8 cellular contexts compared by ENCODE assay signal in genomic region chr19:14528419-14529253, GRCh38. TPM values are rescaled to one million over a fixed set of nuclear protein-coding genes. Genes with fewer than 3 reads are reported as not detected.
A peak's percentile ranks its signal among the peaks of the same experiment; 100 is the strongest.
DNase-seq lines count a peak whose midpoint lies in the region; ATAC-seq and TF ChIP-seq lines count a peak whose summit lies in the region.

No MANE protein-coding gene starts in this region.

- H3K4me1 ChIP-seq in CD8-positive, alpha-beta memory T cell (ENCODE audit: insufficient read depth, low read length) = peaks cover 46% of the 10 kb centered on the region
- peaks cover 12% of the 10 kb centered on the region for H3K4me1 ChIP-seq in PC-9 (replicated peaks; ENCODE audit: insufficient read depth)
- no peaks in the 10 kb centered on the region for H3K4me1 ChIP-seq in endodermal cell (ENCODE audit: control insufficient read depth, insufficient read depth, low read length)
- H3K4me1 ChIP-seq in osteoblast (ENCODE audit: insufficient read depth, low read length) = peaks cover 18% of the 10 kb centered on the region

- H3K27me3 Mint-ChIP-seq in CD8-positive, alpha-beta memory T cell = no peaks in the 10 kb centered on the region
- no peaks in the 10 kb centered on the region for H3K27me3 Mint-ChIP-seq in endodermal cell (ENCODE audit: insufficient read depth)

- H4K20me1 ChIP-seq in PC-9 (ENCODE audit: insufficient read depth) = peaks cover 4% of the 10 kb centered on the region
- no peaks in the 10 kb centered on the region for H4K20me1 ChIP-seq in osteoblast (ENCODE audit: insufficient read depth, low read length)

- peaks cover 0 to 21% (median 6%) of the 10 kb centered on the region in 3 donors for H3K36me3 Mint-ChIP-seq in CD8-positive, alpha-beta memory T cell
- peaks cover 7% of the 10 kb centered on the region for H3K36me3 Mint-ChIP-seq in endodermal cell (ENCODE audit: low read depth)

- H3K4me3 Mint-ChIP-seq in CD8-positive, alpha-beta memory T cell = peak overlapping the region; percentile 85 to 99 (median 94)
- H3K4me3 Mint-ChIP-seq in endodermal cell = peak overlapping the region; percentile 89

- H3K9me3 Mint-ChIP-seq in CD8-positive, alpha-beta memory T cell = no peaks in the 10 kb centered on the region
- no peaks in the 10 kb centered on the region for H3K9me3 Mint-ChIP-seq in endodermal cell

- CTCF ChIA-PET in CD8-positive, alpha-beta memory T cell (lab: Charles Lee) = interaction anchor here (1.0 to 1.3 kb wide), 2 partner anchors 11 to 24 kb away, joined by 4 to 5 read pairs; partner anchors contain the start of gene DNAJB1
- CTCF ChIA-PET in PC-9 (lab: Charles Lee) = no interaction called here

- H3K4me2 ChIP-seq in PC-9 (peak overlapping the region; percentile 77), osteoblast (ENCODE audit: insufficient read depth, low read length) (peak overlapping the region; percentile 91)

- peak overlapping the region; percentile 94 to 100 (median 98) for H3K27ac Mint-ChIP-seq in CD8-positive, alpha-beta memory T cell
- H3K27ac Mint-ChIP-seq in endodermal cell = peak overlapping the region; percentile 86

- H3K27me3 ChIP-seq in CD8-positive, alpha-beta memory T cell (ENCODE audit: insufficient read depth, low read length, poor library complexity, severe bottlenecking) = no peaks in the 10 kb centered on the region
- no peaks in the 10 kb centered on the region for H3K27me3 ChIP-seq in PC-9 (ENCODE audit: insufficient read depth, low read depth)
- H3K27me3 ChIP-seq in endodermal cell (ENCODE audit: control insufficient read depth, insufficient read depth, low read length, poor library complexity, severe bottlenecking) = no peaks in the 10 kb centered on the region
- H3K27me3 ChIP-seq in osteoblast (ENCODE audit: insufficient read depth, low read length) = no peaks in the 10 kb centered on the region

- no peaks in the 10 kb centered on the region for H3K36me3 ChIP-seq in CD8-positive, alpha-beta memory T cell (ENCODE audit: insufficient read depth, low read length)
- no peaks in the 10 kb centered on the region for H3K36me3 ChIP-seq in PC-9 (ENCODE audit: low read depth)
- no peaks in the 10 kb centered on the region for H3K36me3 ChIP-seq in endodermal cell (ENCODE audit: control insufficient read depth, insufficient read depth, low read length)
- H3K36me3 ChIP-seq in osteoblast (ENCODE audit: insufficient read depth, low read length) = no peaks in the 10 kb centered on the region

- H3K9me2 ChIP-seq in PC-9 (ENCODE audit: insufficient read depth) = no peaks in the 10 kb centered on the region

- H3F3A ChIP-seq in PC-9 (ENCODE audit: insufficient read depth, low read depth) = peaks cover 35% of the 10 kb centered on the region

- H2AFZ ChIP-seq in PC-9 = peak overlapping the region; percentile 83
- peak overlapping the region; percentile 92 for H2AFZ ChIP-seq in osteoblast (ENCODE audit: low read length)

- H3K9me3 ChIP-seq in CD8-positive, alpha-beta memory T cell (ENCODE audit: low read length) = no peaks in the 10 kb centered on the region
- no peaks in the 10 kb centered on the region for H3K9me3 ChIP-seq in PC-9 (ENCODE audit: insufficient read depth, low read depth)
- H3K9me3 ChIP-seq in endodermal cell (ENCODE audit: control insufficient read depth, low read length) = no peaks in the 10 kb centered on the region
- H3K9me3 ChIP-seq in osteoblast (ENCODE audit: low read depth, low read length) = no peaks in the 10 kb centered on the region

- H3K27ac ChIP-seq in CD8-positive, alpha-beta memory T cell (ENCODE audit: low read depth, low read length) = peak overlapping the region; percentile 91
- H3K27ac ChIP-seq in PC-9 (no peak overlapping the region), endodermal cell (ENCODE audit: low read depth, low read length) (no peak overlapping the region), osteoblast (ENCODE audit: low read depth, low read length) (peak overlapping the region; percentile 80)

- H3K4me3 ChIP-seq in CD8-positive, alpha-beta memory T cell (ENCODE audit: low read length) = peak overlapping the region; percentile 54
- H3K4me3 ChIP-seq in PC-9 = peak overlapping the region; percentile 64
- H3K4me3 ChIP-seq in endodermal cell (ENCODE audit: low read length) = peak overlapping the region; percentile 82
- peak overlapping the region; percentile 91 for H3K4me3 ChIP-seq in osteoblast (ENCODE audit: insufficient read depth, low read length)

- no TSS peak for BruUV-seq in PC-9 (replicated peaks; lab: Mats Ljungman, UMichigan)

- ATAC-seq in HG02759 (IDR thresholded peaks at IDR 0.05; ENCODE audit: unreplicated experiment) = no peak

- POLR2A ChIA-PET in CD8-positive, alpha-beta memory T cell (lab: Charles Lee) = interaction anchor here (0.7 to 4.6 kb wide), 3 partner anchors 11 to 24 kb away, joined by 3 to 44 read pairs (median 9); partner anchors contain the start of gene DNAJB1
- POLR2A ChIA-PET in PC-9 (lab: Charles Lee; ENCODE audit: unreplicated experiment) = no interaction called here

- intact Hi-C loops in PC-9 (cut with micrococcal nuclease; ENCODE audit: unreplicated experiment) = no loop called here

- WGBS in endodermal cell (ENCODE audit: insufficient coverage in 1 of 2, insufficient read length in 1 of 2), 2 experiments = 57 to 59% methylated on average over 32 to 39 of the region's 39 CpGs

- H3K79me2 ChIP-seq in PC-9 (ENCODE audit: low read depth) (peaks cover 40% of the 10 kb centered on the region), osteoblast (ENCODE audit: insufficient read depth, low read length) (peaks cover 34% of the 10 kb centered on the region)

- H3K9ac ChIP-seq in endodermal cell (ENCODE audit: extremely low read depth, low read length, poor library complexity, severe bottlenecking) = peak overlapping the region; percentile 20

- DNase-seq in CD8-positive, alpha-beta memory T cell = no peak
- DNase-seq in PC-9 = no peak
- DNase-seq in endodermal cell = no peak
- DNase-seq in osteoblast (ENCODE audit: insufficient read length, low spot score, missing footprints) = no peak
- DNase-seq in D341Med (ENCODE audit: low spot score) = no peak
- no peak for DNase-seq in hypothalamus (lab: John Stamatoyannopoulos, UW)
- no peak for DNase-seq in NCI-H1694 (lab: John Stamatoyannopoulos, UW)

- H3K4me1 Mint-ChIP-seq in CD8-positive, alpha-beta memory T cell = peaks cover 39 to 76% (median 54%) of the 10 kb centered on the region in 3 donors
- H3K4me1 Mint-ChIP-seq in endodermal cell = peaks cover 5% of the 10 kb centered on the region

- no peak for TF ChIP-seq CTCF in PC-9 (conservative IDR thresholded peaks at IDR 0.05)
- TF ChIP-seq CTCF in endodermal cell (conservative IDR thresholded peaks at IDR 0.05) = no peak
- no peak for TF ChIP-seq CTCF in osteoblast (IDR thresholded peaks at IDR 0.05; ENCODE audit: extremely low read depth, low read depth, low read length)

RNA-seq across cellular contexts. Expression of gene TECR, which starts 0.8 kb away (rescaled TPM):
- total RNA-seq in CD8-positive, alpha-beta memory T cell = 100 to 1,000 TPM; 114 to 123 TPM
- 268 TPM for polyA plus RNA-seq in CD8-positive, alpha-beta memory T cell
- total RNA-seq in PC-9 (2021) (212 and 294 TPM in 2 replicates), endodermal cell (100 to 1,000 TPM; 127 to 140 TPM), osteoblast (40.1 and 41.6 TPM in 2 replicates)
- 108 TPM for polyA plus RNA-seq in endodermal cell (2013, experiment 1 of 2)
- polyA plus RNA-seq in endodermal cell (2013, experiment 2 of 2) = 101 TPM

RNA-seq across cellular contexts. Expression of gene DNAJB1, which starts 10.4 kb away (rescaled TPM):
- 100 to 1,000 TPM in 1 of 2 experiments, 10 to 100 TPM in 1; 98.6 to 103 TPM for total RNA-seq in CD8-positive, alpha-beta memory T cell
- polyA plus RNA-seq in CD8-positive, alpha-beta memory T cell = 385 TPM
- 159 and 199 TPM in 2 replicates for total RNA-seq in PC-9 (2021)
- total RNA-seq in endodermal cell = 10 to 100 TPM; 66.1 to 70.0 TPM
- 62.8 TPM for polyA plus RNA-seq in endodermal cell (2013, experiment 1 of 2)
- 56.0 TPM for polyA plus RNA-seq in endodermal cell (2013, experiment 2 of 2)
- total RNA-seq in osteoblast = 65.1 and 70.9 TPM in 2 replicates

RNA-seq across cellular contexts. Expression of gene GIPC1, which starts 32.7 kb away (rescaled TPM):
- total RNA-seq in CD8-positive, alpha-beta memory T cell = 10 to 100 TPM; 32.7 to 36.7 TPM
- 43.4 TPM for polyA plus RNA-seq in CD8-positive, alpha-beta memory T cell
- total RNA-seq in PC-9 (2021) (205 and 259 TPM in 2 replicates), endodermal cell (10 to 100 TPM; 68.6 to 72.6 TPM), osteoblast (114 and 115 TPM in 2 replicates)
- polyA plus RNA-seq in endodermal cell (2013, experiment 1 of 2) = 60.1 TPM
- polyA plus RNA-seq in endodermal cell (2013, experiment 2 of 2) = 55.9 TPM

RNA-seq across cellular contexts. Expression of gene NDUFB7, which starts 43.2 kb away (rescaled TPM):
- 100 to 1,000 TPM; 123 to 126 TPM for total RNA-seq in CD8-positive, alpha-beta memory T cell
- 235 TPM for polyA plus RNA-seq in CD8-positive, alpha-beta memory T cell
- total RNA-seq in PC-9 (2021) (192 and 248 TPM in 2 replicates), endodermal cell (100 to 1,000 TPM; 127 to 141 TPM), osteoblast (219 and 227 TPM in 2 replicates)
- 135 TPM for polyA plus RNA-seq in endodermal cell (2013, experiment 1 of 2)
- 123 TPM for polyA plus RNA-seq in endodermal cell (2013, experiment 2 of 2)

RNA-seq across cellular contexts. Expression of gene PTGER1, which starts 53.5 kb away (rescaled TPM):
- total RNA-seq in CD8-positive, alpha-beta memory T cell = not detected
- polyA plus RNA-seq in CD8-positive, alpha-beta memory T cell = not detected
- total RNA-seq in PC-9 (2021) (1.4 TPM in 2 replicates), endodermal cell (1 to 10 TPM in 1 of 2 donors, under 1 TPM in 1; 0.81 to 1.0 TPM), osteoblast (0.72 and 0.88 TPM in 2 replicates)
- polyA plus RNA-seq in endodermal cell (2013, experiment 1 of 2) = not detected
- 0.37 TPM for polyA plus RNA-seq in endodermal cell (2013, experiment 2 of 2)

Comparison
In these comparisons a context has a peak if more than half of its experiments do, and no peak if none do; other contexts are left out.
1. H3K27ac ChIP-seq: peak in CD8-positive, alpha-beta memory T cell (single experiment) and osteoblast (single experiment); none in PC-9 (single experiment) and endodermal cell (single experiment).
2. Peak in every context shown above with its lines, with median percentiles within 50 percentile points of each other: H3K4me3 ChIP-seq.